In the genomic region with DNA sequence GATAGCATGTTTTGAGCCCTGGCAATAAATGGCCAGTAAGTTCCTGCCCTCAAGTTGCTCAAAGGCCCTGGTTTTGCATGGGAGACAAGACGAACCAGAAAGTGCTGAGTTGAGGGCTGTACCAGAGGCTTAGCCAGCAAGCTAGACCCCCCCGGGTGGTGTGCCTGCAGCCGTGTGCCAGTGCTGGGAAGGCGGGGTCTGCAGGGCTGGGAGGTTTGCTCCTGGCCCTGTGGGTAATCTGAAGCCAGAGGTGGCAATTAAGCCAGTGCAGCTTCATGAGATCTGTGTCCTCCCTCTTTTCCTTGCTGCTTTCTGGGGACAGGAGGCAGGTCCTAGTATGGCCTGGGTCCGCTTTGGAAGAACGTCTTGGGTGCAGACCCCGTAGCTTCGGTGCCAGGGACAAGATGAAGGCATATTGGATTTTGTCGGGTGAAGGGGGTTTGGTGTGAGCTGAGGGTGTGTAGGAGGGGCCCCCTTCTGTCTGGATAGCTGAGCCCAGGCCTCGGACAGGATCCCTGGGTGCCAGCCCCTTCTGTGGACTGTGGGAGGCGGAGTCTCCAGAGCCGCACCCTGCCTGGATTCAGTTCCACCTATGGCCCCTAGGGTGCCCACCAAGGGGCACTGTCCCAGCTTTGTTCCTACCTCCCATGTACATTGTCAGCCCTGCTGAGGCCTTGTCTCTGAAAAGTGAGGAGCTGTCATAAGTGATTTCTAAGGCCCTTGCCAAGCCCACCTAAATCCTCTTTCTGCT, we compare ENCODE assay signal across 8 cellular contexts. TPM values are rescaled to one million over a fixed set of nuclear protein-coding genes. Genes with fewer than 3 reads are reported as not detected.
DNase-seq lines count a peak whose midpoint lies in the region; ATAC-seq and TF ChIP-seq lines count a peak whose summit lies in the region.

No MANE protein-coding gene starts in this region.

- H3K36me3 Mint-ChIP-seq in immature natural killer cell = no peaks in the 10 kb centered on the region

- peaks cover 22% of the 10 kb centered on the region for H3K4me1 ChIP-seq in NT2/D1 (ENCODE audit: insufficient read depth, insufficient read length)

- no peaks in the 10 kb centered on the region for H3K27me3 ChIP-seq in NT2/D1 (ENCODE audit: insufficient read depth, insufficient read length)

- no peak overlapping the region for H3K4me3 Mint-ChIP-seq in stimulated activated naive CD8-positive, alpha-beta T cell treated with anti-CD3 and anti-CD28 coated beads, Interleukin-15, amount 100 ng/mL, for 72 hours
- H3K4me3 Mint-ChIP-seq in immature natural killer cell = no peak overlapping the region

- peak; percentile 59 for ATAC-seq in stimulated activated naive CD8-positive, alpha-beta T cell treated with anti-CD3 and anti-CD28 coated beads, Interleukin-15, amount 100 ng/mL, for 72 hours
- no peak for ATAC-seq in stimulated activated naive CD8-positive, alpha-beta T cell treated with anti-CD3 and anti-CD28 coated beads, Interleukin-15, Interleukin-2, amounts not matched to agents 100 U/mL and 50 U/mL, for 24 hours
- ATAC-seq in HG03354 (IDR thresholded peaks at IDR 0.05; ENCODE audit: poor library complexity, severe bottlenecking, unreplicated experiment) (no peak), GM21360 (IDR thresholded peaks at IDR 0.05; ENCODE audit: unreplicated experiment) (no peak)

- no peaks in the 10 kb centered on the region for H3K9me3 ChIP-seq in NT2/D1 (ENCODE audit: insufficient read depth, low read length)

- no peak overlapping the region for H3K4me3 ChIP-seq in NT2/D1 (ENCODE audit: insufficient read length, low read depth)
- no peak overlapping the region for H3K4me3 ChIP-seq in fibroblast of villous mesenchyme (ENCODE audit: low read depth, low read length)

- peaks cover 75% of the 10 kb centered on the region for H3K27me3 Mint-ChIP-seq in stimulated activated naive CD8-positive, alpha-beta T cell treated with anti-CD3 and anti-CD28 coated beads, Interleukin-15, amount 100 ng/mL, for 72 hours
- peaks cover 7 to 13% (median 11%) of the 10 kb centered on the region in 3 donors for H3K27me3 Mint-ChIP-seq in immature natural killer cell (ENCODE audit: low read depth in 3 of 3)

- no peaks in the 10 kb centered on the region for H3K36me3 ChIP-seq in NT2/D1 (ENCODE audit: insufficient read depth, insufficient read length, low read length)

- H3K9me3 Mint-ChIP-seq in stimulated activated naive CD8-positive, alpha-beta T cell treated with anti-CD3 and anti-CD28 coated beads, Interleukin-15, amount 100 ng/mL, for 72 hours = no peaks in the 10 kb centered on the region
- no peaks in the 10 kb centered on the region for H3K9me3 Mint-ChIP-seq in immature natural killer cell

- no peak for DNase-seq in stimulated activated naive CD8-positive, alpha-beta T cell treated with anti-CD3 and anti-CD28 coated beads, Interleukin-15, amount 100 ng/mL, for 72 hours
- DNase-seq in stimulated activated naive CD8-positive, alpha-beta T cell treated with anti-CD3 and anti-CD28 coated beads, Interleukin-15, Interleukin-2, amounts not matched to agents 100 U/mL and 50 U/mL, for 24 hours = no peak
- DNase-seq in NT2/D1 (ENCODE audit: low read depth, low spot score) = no peak
- DNase-seq in fibroblast of villous mesenchyme (ENCODE audit: low read depth) = no peak
- no peak for DNase-seq in mucosa of gallbladder (ENCODE audit: low spot score)
- DNase-seq in immature natural killer cell = no peak

- TF ChIP-seq CTCF in fibroblast of villous mesenchyme (IDR thresholded peaks at IDR 0.05; ENCODE audit: insufficient read depth, low read depth, low read length) = peak; percentile 37

- H3K27ac Mint-ChIP-seq in stimulated activated naive CD8-positive, alpha-beta T cell treated with anti-CD3 and anti-CD28 coated beads, Interleukin-15, amount 100 ng/mL, for 72 hours = no peak overlapping the region
- H3K27ac Mint-ChIP-seq in immature natural killer cell = no peak overlapping the region

- H3K9ac ChIP-seq in NT2/D1 (ENCODE audit: insufficient read length, low read depth) = peak overlapping the region; percentile 36

- H3K4me1 Mint-ChIP-seq in stimulated activated naive CD8-positive, alpha-beta T cell treated with anti-CD3 and anti-CD28 coated beads, Interleukin-15, amount 100 ng/mL, for 72 hours = peaks cover 14% of the 10 kb centered on the region
- peaks cover 2 to 6% of the 10 kb centered on the region in 2 donors for H3K4me1 Mint-ChIP-seq in immature natural killer cell

RNA-seq across cellular contexts. Expression of a gene that starts 15.6 kb away (rescaled TPM):
- total RNA-seq in fibroblast of villous mesenchyme (6.8 and 9.1 TPM in 2 replicates), mucosa of gallbladder (9.0 TPM)
- polyA plus RNA-seq in immature natural killer cell = not detected
